ENCODE assay signal across 1 cellular context in the genomic region with DNA sequence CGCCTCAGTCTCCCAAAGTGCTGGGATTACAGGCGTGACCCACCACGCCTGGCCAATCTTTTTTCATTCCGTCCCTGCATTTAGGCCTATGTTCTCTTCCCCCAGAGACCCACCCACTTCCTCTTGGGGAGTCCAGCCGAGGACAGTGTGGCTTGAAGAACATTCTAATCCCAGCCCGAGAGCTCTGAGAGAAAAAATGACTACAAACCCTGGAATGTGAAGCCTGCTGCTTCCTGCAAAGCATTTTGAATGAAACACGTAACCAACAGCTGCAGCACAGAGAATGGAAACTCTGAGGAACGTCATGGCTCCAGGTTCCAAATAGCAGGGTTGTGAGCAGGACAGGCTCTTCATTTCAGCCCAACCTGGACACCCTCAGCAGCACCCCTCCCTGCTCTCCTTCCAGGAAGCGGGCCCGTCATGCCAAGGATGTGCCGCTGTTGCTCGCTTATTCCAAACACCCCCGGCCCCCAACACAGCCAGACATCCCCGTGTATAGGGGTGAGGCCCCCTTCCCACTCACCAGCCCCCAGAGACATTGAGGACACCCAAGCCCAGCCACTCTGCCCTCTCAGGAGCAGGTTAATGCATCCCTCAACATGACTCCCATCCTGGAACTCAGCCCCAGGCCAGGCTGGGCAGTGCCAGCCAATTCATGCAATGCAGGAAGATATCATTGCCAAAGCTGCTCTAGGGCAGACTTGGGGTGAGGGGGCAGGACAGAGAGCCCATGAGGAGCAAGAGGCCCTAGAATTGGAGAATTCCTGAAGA.
TF ChIP-seq lines count a peak whose summit lies in the region.

No MANE protein-coding gene starts in this region.

TF ChIP-seq in Ishikawa, 13 proteins besides CTCF, POLR2A, EP300 and RAD21 (continued from another document):
- TF ChIP-seq, protein P1, sequence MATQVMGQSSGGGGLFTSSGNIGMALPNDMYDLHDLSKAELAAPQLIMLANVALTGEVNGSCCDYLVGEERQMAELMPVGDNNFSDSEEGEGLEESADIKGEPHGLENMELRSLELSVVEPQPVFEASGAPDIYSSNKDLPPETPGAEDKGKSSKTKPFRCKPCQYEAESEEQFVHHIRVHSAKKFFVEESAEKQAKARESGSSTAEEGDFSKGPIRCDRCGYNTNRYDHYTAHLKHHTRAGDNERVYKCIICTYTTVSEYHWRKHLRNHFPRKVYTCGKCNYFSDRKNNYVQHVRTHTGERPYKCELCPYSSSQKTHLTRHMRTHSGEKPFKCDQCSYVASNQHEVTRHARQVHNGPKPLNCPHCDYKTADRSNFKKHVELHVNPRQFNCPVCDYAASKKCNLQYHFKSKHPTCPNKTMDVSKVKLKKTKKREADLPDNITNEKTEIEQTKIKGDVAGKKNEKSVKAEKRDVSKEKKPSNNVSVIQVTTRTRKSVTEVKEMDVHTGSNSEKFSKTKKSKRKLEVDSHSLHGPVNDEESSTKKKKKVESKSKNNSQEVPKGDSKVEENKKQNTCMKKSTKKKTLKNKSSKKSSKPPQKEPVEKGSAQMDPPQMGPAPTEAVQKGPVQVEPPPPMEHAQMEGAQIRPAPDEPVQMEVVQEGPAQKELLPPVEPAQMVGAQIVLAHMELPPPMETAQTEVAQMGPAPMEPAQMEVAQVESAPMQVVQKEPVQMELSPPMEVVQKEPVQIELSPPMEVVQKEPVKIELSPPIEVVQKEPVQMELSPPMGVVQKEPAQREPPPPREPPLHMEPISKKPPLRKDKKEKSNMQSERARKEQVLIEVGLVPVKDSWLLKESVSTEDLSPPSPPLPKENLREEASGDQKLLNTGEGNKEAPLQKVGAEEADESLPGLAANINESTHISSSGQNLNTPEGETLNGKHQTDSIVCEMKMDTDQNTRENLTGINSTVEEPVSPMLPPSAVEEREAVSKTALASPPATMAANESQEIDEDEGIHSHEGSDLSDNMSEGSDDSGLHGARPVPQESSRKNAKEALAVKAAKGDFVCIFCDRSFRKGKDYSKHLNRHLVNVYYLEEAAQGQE (IDR thresholded peaks at IDR 0.05; ENCODE audit: low read depth): no peak
- TF ChIP-seq FOXM1 (IDR thresholded peaks at IDR 0.05; ENCODE audit: borderline replicate concordance, low read depth): peak; percentile 81
- TF ChIP-seq TCF12 (IDR thresholded peaks at IDR 0.05; ENCODE audit: low read depth): peak; percentile 90
- TF ChIP-seq EGR1 (IDR thresholded peaks at IDR 0.05): no peak
- TF ChIP-seq, protein P2, sequence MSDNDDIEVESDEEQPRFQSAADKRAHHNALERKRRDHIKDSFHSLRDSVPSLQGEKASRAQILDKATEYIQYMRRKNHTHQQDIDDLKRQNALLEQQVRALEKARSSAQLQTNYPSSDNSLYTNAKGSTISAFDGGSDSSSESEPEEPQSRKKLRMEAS (IDR thresholded peaks at IDR 0.05): peak; percentile 58
- TF ChIP-seq ZBTB7A (IDR thresholded peaks at IDR 0.05; ENCODE audit: low read depth): no peak
- TF ChIP-seq, protein P3, sequence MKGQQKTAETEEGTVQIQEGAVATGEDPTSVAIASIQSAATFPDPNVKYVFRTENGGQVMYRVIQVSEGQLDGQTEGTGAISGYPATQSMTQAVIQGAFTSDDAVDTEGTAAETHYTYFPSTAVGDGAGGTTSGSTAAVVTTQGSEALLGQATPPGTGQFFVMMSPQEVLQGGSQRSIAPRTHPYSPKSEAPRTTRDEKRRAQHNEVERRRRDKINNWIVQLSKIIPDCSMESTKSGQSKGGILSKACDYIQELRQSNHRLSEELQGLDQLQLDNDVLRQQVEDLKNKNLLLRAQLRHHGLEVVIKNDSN (IDR thresholded peaks at IDR 0.05): no peak
- TF ChIP-seq TAF1 (IDR thresholded peaks at IDR 0.05; ENCODE audit: low read depth): no peak
- TF ChIP-seq NFIC (IDR thresholded peaks at IDR 0.05): peak; percentile 55; the same call in 1 of the 2 replicates
